Comparison of ENCODE assay signal across 10 cellular contexts in the genomic region with DNA sequence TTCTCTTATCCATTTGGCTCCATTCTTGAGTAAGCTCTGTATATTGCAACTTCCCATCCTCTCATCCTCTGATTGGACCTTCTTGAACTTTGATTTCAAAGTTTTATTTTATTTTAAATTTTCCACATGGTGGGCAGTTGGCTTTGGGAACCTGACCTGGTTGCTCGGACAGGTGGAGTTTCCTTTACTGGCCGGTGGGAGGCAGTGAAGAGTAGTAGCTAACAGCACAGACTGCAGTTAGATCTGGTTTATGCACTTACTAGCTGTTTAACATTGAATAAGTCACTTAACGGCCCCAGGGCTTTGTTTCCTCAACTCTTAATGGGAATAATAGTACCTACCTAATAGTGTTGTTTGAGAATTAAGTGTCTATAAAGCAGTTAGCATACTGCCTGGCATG.
DNase-seq lines count a peak whose midpoint lies in the region; ATAC-seq and TF ChIP-seq lines count a peak whose summit lies in the region.
"Had no signal": no experiment of that assay in that cellular context is flagged by ENCODE, and none has a peak within 500 bp of the region (broad histone marks: within the 10 kb centered on the region; RNA-seq: fewer than 3 reads in every experiment).

No MANE protein-coding gene starts in this region.

- H3K36me3 ChIP-seq in SJCRH30: no peaks in the 10 kb centered on the region
- H3K36me3 ChIP-seq: stomach had no signal

- DNase-seq in ACHN (peak; percentile 49), GM13977 (ENCODE audit: low spot score) (peak; percentile 23), SJCRH30 (peak; percentile 13 to 36), iPS-NIHi7 (ENCODE audit: extremely low spot score) (peak; percentile 75), hippocampal formation (lab: John Stamatoyannopoulos, UW) (no peak)
- DNase-seq: activated naive CD8-positive, alpha-beta T cell treated with anti-CD3 and anti-CD28 coated beads, Interleukin-2, amount 10 ng/mL, durations not matched to agents 7 days and 5 days; stomach had no signal

- no peak overlapping the region for H3K27ac ChIP-seq in SJCRH30
- H3K27ac ChIP-seq: stomach had no signal

- H3K4me1 ChIP-seq in SJCRH30: no peaks in the 10 kb centered on the region
- H3K4me1 ChIP-seq: stomach had no signal

- H3K27me3 ChIP-seq in SJCRH30: no peaks in the 10 kb centered on the region
- H3K27me3 ChIP-seq: stomach had no signal

- H3K9me3 ChIP-seq in SJCRH30 (replicated peaks): no peaks in the 10 kb centered on the region
- H3K9me3 ChIP-seq: stomach had no signal

- peak; percentile 48 for TF ChIP-seq CTCF in GM13977 (IDR thresholded peaks at IDR 0.05; ENCODE audit: extremely low read depth, insufficient read depth, missing control alignments)

- no peak overlapping the region for H3K4me3 ChIP-seq in SJCRH30
- H3K4me3 ChIP-seq: stomach had no signal

- in situ Hi-C loops in ACHN (cut with HindIII; ENCODE audit: low pct_ligation_motif_present, low pct_unique_long_range_greater_than_20kb, low sequenced_read_pairs) (no loop called here), GM13977 (cut with MboI; ENCODE audit: low pct_unique_long_range_greater_than_20kb, low sequenced_read_pairs, unreplicated experiment) (no loop called here)

- ATAC-seq in GM21390 (IDR thresholded peaks at IDR 0.05; ENCODE audit: unreplicated experiment) (no peak), HG02852 (IDR thresholded peaks at IDR 0.05; ENCODE audit: unreplicated experiment) (no peak), HG02623 (IDR thresholded peaks at IDR 0.05; ENCODE audit: unreplicated experiment) (no peak)

Comparison
In these comparisons a context has a peak if more than half of its experiments do, and no peak if none do; other contexts are left out.
1. DNase-seq: peak in ACHN (single experiment), GM13977 (single experiment), SJCRH30 (2 of 2) and iPS-NIHi7 (single experiment); none in hippocampal formation (0 of 2).